In genomic region chrX:46573896-46574336, GRCh38 we compare ENCODE assay signal across 8 cellular contexts. TPM values are rescaled to one million over a fixed set of nuclear protein-coding genes. Genes with fewer than 3 reads are reported as not detected.
A peak's percentile ranks its signal among the peaks of the same experiment; 100 is the strongest.
DNase-seq lines count a peak whose midpoint lies in the region; ATAC-seq and TF ChIP-seq lines count a peak whose summit lies in the region.

No MANE protein-coding gene starts in this region.

- ATAC-seq in HG03045 (IDR thresholded peaks at IDR 0.05; ENCODE audit: unreplicated experiment) (peak; percentile 35), foreskin keratinocyte (peak; percentile 57)
- ATAC-seq in activated T-helper 17 cell treated with anti-CD3 and anti-CD28 coated beads, Interleukin-2, amount 50 U/mL, for 72 hours (replicated peaks): peak; percentile 46

- H3K4me1 Mint-ChIP-seq in activated T-helper 17 cell treated with anti-CD3 and anti-CD28 coated beads, Interleukin-2, amount 50 U/mL, for 72 hours: peaks cover 19% of the 10 kb centered on the region

- intact Hi-C loops in ovary (cut with DNase I): loop anchor here in 3 of 4 donors (5.0 to 10.0 kb wide), 3 partner anchors 61 to 73 kb away; no protein-coding TSS in a partner anchor

- H3K9me3 ChIP-seq in ovary: no peaks in the 10 kb centered on the region

- H3K4me3 ChIP-seq in ovary: peak overlapping the region; percentile 54

- TF ChIP-seq CTCF in foreskin keratinocyte (conservative IDR thresholded peaks at IDR 0.05) (no peak), ovary (IDR thresholded peaks at IDR 0.05) (no peak)

- TF ChIP-seq POLR2A in ovary (IDR thresholded peaks at IDR 0.05): no peak

- no peaks in the 10 kb centered on the region for H3K9me3 Mint-ChIP-seq in activated T-helper 17 cell treated with anti-CD3 and anti-CD28 coated beads, Interleukin-2, amount 50 U/mL, for 72 hours

- no peak overlapping the region for H3K27ac Mint-ChIP-seq in activated T-helper 17 cell treated with anti-CD3 and anti-CD28 coated beads, Interleukin-2, amount 50 U/mL, for 72 hours

- WGBS in ovary, 3 donors: 37 to 45% (median 39%) methylated on average over 42 to 52 of the region's 52 CpGs

- no peak for TF ChIP-seq EP300 in ovary (IDR thresholded peaks at IDR 0.05)

- peak overlapping the region; percentile 78 for H3K4me3 Mint-ChIP-seq in activated T-helper 17 cell treated with anti-CD3 and anti-CD28 coated beads, Interleukin-2, amount 50 U/mL, for 72 hours

- no peaks in the 10 kb centered on the region for H3K27me3 Mint-ChIP-seq in activated T-helper 17 cell treated with anti-CD3 and anti-CD28 coated beads, Interleukin-2, amount 50 U/mL, for 72 hours

- no peaks in the 10 kb centered on the region for H3K4me1 ChIP-seq in foreskin keratinocyte
- no peaks in the 10 kb centered on the region for H3K4me1 ChIP-seq in ovary (ENCODE audit: insufficient read depth)

- H3K27ac ChIP-seq in foreskin keratinocyte (no peak overlapping the region), ovary (peak overlapping the region; percentile 44 to 54)

- H3K27me3 ChIP-seq in foreskin keratinocyte (no peaks in the 10 kb centered on the region), ovary (no peaks in the 10 kb centered on the region)

- H3K36me3 Mint-ChIP-seq in activated T-helper 17 cell treated with anti-CD3 and anti-CD28 coated beads, Interleukin-2, amount 50 U/mL, for 72 hours (ENCODE audit: low read depth): peaks cover 13% of the 10 kb centered on the region

- H3K36me3 ChIP-seq in ovary: no peaks in the 10 kb centered on the region

- DNase-seq in NCI-H1436 (lab: John Stamatoyannopoulos, UW) (peak; percentile 34), NCI-H1436 treated with DMSO at 0.1 percent for 48 hours (lab: John Stamatoyannopoulos, UW) (no peak), NCI-H774 (lab: John Stamatoyannopoulos, UW) (peak; percentile 35), foreskin keratinocyte (peak in 1 of 2 donors; percentile 51), ovary (peak; percentile 50 to 74 (median 57)), occipital lobe (lab: John Stamatoyannopoulos, UW) (no peak)

RNA-seq across cellular contexts. Expression of gene CHST7, which starts 0.4 kb away (rescaled TPM):
- total RNA-seq in activated T-helper 17 cell treated with anti-CD3 and anti-CD28 coated beads, Interleukin-2, amount 50 U/mL, for 72 hours: 1 to 10 TPM; 2.4 to 2.9 TPM
- total RNA-seq in foreskin keratinocyte (1.6 and 1.8 TPM in 2 replicates), ovary (100 to 1,000 TPM in 1 of 7 donors, 10 to 100 TPM in 5, 1 to 10 TPM in 1; 5.9 to 144 (median 33.8) TPM), occipital lobe (6.7 TPM)
- polyA plus RNA-seq in foreskin keratinocyte (1.4 and 1.7 TPM in 2 replicates), ovary (10 to 100 TPM; 24.8 to 25.1 TPM)

RNA-seq across cellular contexts. Expression of gene ZNF674, which starts 28.7 kb away (rescaled TPM):
- total RNA-seq in activated T-helper 17 cell treated with anti-CD3 and anti-CD28 coated beads, Interleukin-2, amount 50 U/mL, for 72 hours: 1 to 10 TPM; 2.0 to 3.0 TPM
- total RNA-seq in foreskin keratinocyte (3.1 and 3.4 TPM in 2 replicates), ovary (10 to 100 TPM in 1 of 7 donors, 1 to 10 TPM in 6; 2.8 to 11.5 (median 3.8) TPM), occipital lobe (13.9 TPM)
- polyA plus RNA-seq in foreskin keratinocyte (0.68 and 0.71 TPM in 2 replicates), ovary (1 to 10 TPM; 1.6 to 2.8 TPM)

Comparison
In these comparisons a context has a peak if more than half of its experiments do, and no peak if none do; other contexts are left out.
1. DNase-seq: peak in NCI-H1436 (single experiment), NCI-H774 (single experiment) and ovary (5 of 5); none in NCI-H1436 treated with DMSO at 0.1 percent for 48 hours (single experiment) and occipital lobe (single experiment).
2. Peak in every context shown above with its lines, with median percentiles within 50 percentile points of each other: ATAC-seq.